23 cellular contexts compared by ENCODE assay signal in genomic region chr1:30684259-30684658, GRCh38. TPM values are rescaled to one million over a fixed set of nuclear protein-coding genes. Genes with fewer than 3 reads are reported as not detected.
A peak's percentile ranks its signal among the peaks of the same experiment; 100 is the strongest.
DNase-seq lines count a peak whose midpoint lies in the region; ATAC-seq and TF ChIP-seq lines count a peak whose summit lies in the region.
"Had no signal": no experiment of that assay in that cellular context is flagged by ENCODE, and none has a peak within 500 bp of the region (broad histone marks: within the 10 kb centered on the region; RNA-seq: fewer than 3 reads in every experiment).

No MANE protein-coding gene starts in this region.

- intact Hi-C loops in CD8-positive, alpha-beta T cell (cut with DNase I, micrococcal nuclease) = no loop called here
- intact Hi-C loops in HCT116 (cut with micrococcal nuclease) = no loop called here
- intact Hi-C loops in activated T-helper 1 cell treated with anti-CD3 and anti-CD28 coated beads, Interleukin-12 subunit alpha, Interleukin-12 subunit beta, Interleukin-2, Interleukin-4 antibody, amounts not matched to agents 30 ng/mL and 10 ng/mL and 1 ng/mL, durations not matched to agents 14 hours and 24 hours and 36 hours (cut with micrococcal nuclease) = no loop called here

- no peaks in the 10 kb centered on the region for H3K27me3 ChIP-seq in CD8-positive, alpha-beta T cell (ENCODE audit: insufficient read depth, low read length)
- no peaks in the 10 kb centered on the region for H3K27me3 ChIP-seq in HCT116 (ENCODE audit: insufficient read depth, low read length)
- H3K27me3 ChIP-seq in WERI-Rb-1 (ENCODE audit: insufficient read depth, low read depth, severe bottlenecking) = no peaks in the 10 kb centered on the region
- peaks cover 12% of the 10 kb centered on the region for H3K27me3 ChIP-seq in neural progenitor cell
- H3K27me3 ChIP-seq: SJCRH30 had no signal

- H3K27ac Mint-ChIP-seq in CD8-positive, alpha-beta T cell = no peak overlapping the region
- peak overlapping the region; percentile 17 for H3K27ac Mint-ChIP-seq in neural progenitor cell
- no peak overlapping the region for H3K27ac Mint-ChIP-seq in activated T-helper 1 cell treated with anti-CD3 and anti-CD28 coated beads, Interleukin-12 subunit alpha, Interleukin-12 subunit beta, Interleukin-2, Interleukin-4 antibody, amounts not matched to agents 30 ng/mL and 10 ng/mL and 1 ng/mL, durations not matched to agents 14 hours and 24 hours and 36 hours
- H3K27ac Mint-ChIP-seq in glutamatergic neuron (ENCODE audit: unreplicated experiment) = no peak overlapping the region
- H3K27ac Mint-ChIP-seq: IgD-negative memory B cell had no signal

- BruUV-seq in HCT116 (replicated peaks; lab: Mats Ljungman, UMichigan) = no TSS peak

- H3K4me3 Mint-ChIP-seq in CD8-positive, alpha-beta T cell = peak overlapping the region; percentile 64
- H3K4me3 Mint-ChIP-seq in neural progenitor cell (peak overlapping the region; percentile 57), glutamatergic neuron (ENCODE audit: unreplicated experiment) (no peak overlapping the region)
- no peak overlapping the region for H3K4me3 Mint-ChIP-seq in activated T-helper 1 cell treated with anti-CD3 and anti-CD28 coated beads, Interleukin-12 subunit alpha, Interleukin-12 subunit beta, Interleukin-2, Interleukin-4 antibody, amounts not matched to agents 30 ng/mL and 10 ng/mL and 1 ng/mL, durations not matched to agents 14 hours and 24 hours and 36 hours

- TF ChIP-seq CTCF in CD8-positive, alpha-beta T cell (IDR thresholded peaks at IDR 0.05) = no peak
- TF ChIP-seq CTCF in HCT116 (IDR thresholded peaks at IDR 0.05 in 2 of 3, conservative IDR thresholded peaks at IDR 0.05 in 1 of 3; ENCODE audit: borderline replicate concordance in 1 of 3, insufficient read depth in 1 of 3, low read depth in 2 of 3, low read length in 2 of 3) (no peak), WERI-Rb-1 (IDR thresholded peaks at IDR 0.05; ENCODE audit: low read depth, low read length) (no peak), neural progenitor cell (IDR thresholded peaks at IDR 0.05) (no peak), glutamatergic neuron (IDR thresholded peaks at IDR 0.05; ENCODE audit: partially characterized antibody, unreplicated experiment) (no peak)

- CTCF ChIA-PET in CD8-positive, alpha-beta T cell (lab: Charles Lee) = no interaction called here
- CTCF ChIA-PET in HCT116 (lab: Charles Lee) = interaction anchor here (0.6 to 1.5 kb wide), 2 partner anchors 304 to 559 kb away, joined by 6 to 17 read pairs; no protein-coding TSS in a partner anchor

- H3K4me3 ChIP-seq in CD8-positive, alpha-beta T cell (ENCODE audit: low read depth, low read length) = peak overlapping the region; percentile 28
- H3K4me3 ChIP-seq in HCT116 (replicated peaks in 1 of 2; ENCODE audit: low read depth in 1 of 2, low read length in 2 of 2) = peak overlapping the region in 1 of 2 experiments; percentile 55; a peak in 1 of 4 replicates
- no peak overlapping the region for H3K4me3 ChIP-seq in WERI-Rb-1 (ENCODE audit: low read depth, low read length)
- no peak overlapping the region for H3K4me3 ChIP-seq in neural progenitor cell
- H3K4me3 ChIP-seq: BLaER1, SJCRH30 had no signal

- no peak overlapping the region for H2AFZ ChIP-seq in HCT116 (ENCODE audit: low read depth, low read length, poor library complexity, severe bottlenecking)
- H2AFZ ChIP-seq in neural progenitor cell (replicated peaks) = no peak overlapping the region

- RAD21 ChIA-PET in HCT116 (lab: Charles Lee; ENCODE audit: low non-redundant PET in 1 of 2, low total read pairs in 2 of 2, uncharacterized antibody in 2 of 2, unreplicated experiment in 2 of 2) = no interaction called here

- H3K9ac ChIP-seq in HCT116 (ENCODE audit: low read length) = no peak overlapping the region
- H3K9ac ChIP-seq in neural progenitor cell = no peak overlapping the region
- H3K9ac ChIP-seq: BLaER1 had no signal

- no peaks in the 10 kb centered on the region for H3K9me3 Mint-ChIP-seq in CD8-positive, alpha-beta T cell
- peaks cover 6% of the 10 kb centered on the region for H3K9me3 Mint-ChIP-seq in neural progenitor cell
- no peaks in the 10 kb centered on the region for H3K9me3 Mint-ChIP-seq in activated T-helper 1 cell treated with anti-CD3 and anti-CD28 coated beads, Interleukin-12 subunit alpha, Interleukin-12 subunit beta, Interleukin-2, Interleukin-4 antibody, amounts not matched to agents 30 ng/mL and 10 ng/mL and 1 ng/mL, durations not matched to agents 14 hours and 24 hours and 36 hours
- peaks cover 4% of the 10 kb centered on the region for H3K9me3 Mint-ChIP-seq in glutamatergic neuron (ENCODE audit: unreplicated experiment)
- H3K9me3 Mint-ChIP-seq: CD4-positive, alpha-beta memory T cell had no signal

- no peaks in the 10 kb centered on the region for H4K20me1 ChIP-seq in HCT116 (ENCODE audit: insufficient read depth)
- no peaks in the 10 kb centered on the region for H4K20me1 ChIP-seq in neural progenitor cell (ENCODE audit: low read depth)
- H4K20me1 ChIP-seq: BLaER1 had no signal

- peaks cover 28% of the 10 kb centered on the region for H3K27me3 Mint-ChIP-seq in CD8-positive, alpha-beta T cell (ENCODE audit: low read depth)
- H3K27me3 Mint-ChIP-seq in neural progenitor cell (ENCODE audit: insufficient read depth, low read depth) (peaks cover 36% of the 10 kb centered on the region), glutamatergic neuron (ENCODE audit: unreplicated experiment) (peaks cover 12% of the 10 kb centered on the region)
- peaks cover 51% of the 10 kb centered on the region for H3K27me3 Mint-ChIP-seq in activated T-helper 1 cell treated with anti-CD3 and anti-CD28 coated beads, Interleukin-12 subunit alpha, Interleukin-12 subunit beta, Interleukin-2, Interleukin-4 antibody, amounts not matched to agents 30 ng/mL and 10 ng/mL and 1 ng/mL, durations not matched to agents 14 hours and 24 hours and 36 hours (ENCODE audit: insufficient read depth)

- POLR2A ChIA-PET in CD8-positive, alpha-beta T cell (lab: Charles Lee) = no interaction called here
- POLR2A ChIA-PET in HCT116 (lab: Charles Lee) = interaction anchor here (1.7 kb wide), 1 partner anchor 8 kb away, joined by 7 read pairs; no protein-coding TSS in a partner anchor

- no peak for ATAC-seq in CD8-positive, alpha-beta T cell
- no peak for ATAC-seq in HCT116
- ATAC-seq in GM21390 (IDR thresholded peaks at IDR 0.05; ENCODE audit: unreplicated experiment) = no peak

- no peak for DNase-seq in CD8-positive, alpha-beta T cell
- DNase-seq in HCT116 (ENCODE audit: low read depth, low spot score) = no peak
- peak; percentile 2 for DNase-seq in WERI-Rb-1
- no peak for DNase-seq in neural progenitor cell (ENCODE audit: low spot score)
- DNase-seq in activated T-helper 1 cell treated with anti-CD3 and anti-CD28 coated beads, Interleukin-12 subunit alpha, Interleukin-12 subunit beta, Interleukin-2, Interleukin-4 antibody, amounts not matched to agents 30 ng/mL and 10 ng/mL and 1 ng/mL, durations not matched to agents 14 hours and 24 hours and 36 hours (ENCODE audit: low spot score) = no peak
- no peak for DNase-seq in glutamatergic neuron
- no peak for DNase-seq in NCI-H1930 (lab: John Stamatoyannopoulos, UW)
- DNase-seq: Calu3; CD4-positive, alpha-beta memory T cell; DMS153; HCEC 1CT; MV-4-11; NCI-H2081; NCI-H2171; NCI-H345; NCI-H82; SJCRH30 had no signal

- peaks cover 14% of the 10 kb centered on the region for H3F3A ChIP-seq in neural progenitor cell (ENCODE audit: low read depth)

- H3K27ac ChIP-seq in CD8-positive, alpha-beta T cell (ENCODE audit: low read depth, low read length) = no peak overlapping the region
- H3K27ac ChIP-seq in HCT116 (ENCODE audit: low read depth, low read length) (no peak overlapping the region), WERI-Rb-1 (no peak overlapping the region), neural progenitor cell (no peak overlapping the region)
- H3K27ac ChIP-seq: A549, BLaER1, SJCRH30 had no signal

- H3K36me3 Mint-ChIP-seq in CD8-positive, alpha-beta T cell = no peaks in the 10 kb centered on the region
- H3K36me3 Mint-ChIP-seq in neural progenitor cell = no peaks in the 10 kb centered on the region
- no peaks in the 10 kb centered on the region for H3K36me3 Mint-ChIP-seq in activated T-helper 1 cell treated with anti-CD3 and anti-CD28 coated beads, Interleukin-12 subunit alpha, Interleukin-12 subunit beta, Interleukin-2, Interleukin-4 antibody, amounts not matched to agents 30 ng/mL and 10 ng/mL and 1 ng/mL, durations not matched to agents 14 hours and 24 hours and 36 hours (ENCODE audit: low read depth)
- H3K36me3 Mint-ChIP-seq in glutamatergic neuron (ENCODE audit: unreplicated experiment) = no peaks in the 10 kb centered on the region
- H3K36me3 Mint-ChIP-seq: CD4-positive, alpha-beta memory T cell had no signal

- peaks cover 10% of the 10 kb centered on the region for H3K4me1 Mint-ChIP-seq in CD8-positive, alpha-beta T cell (ENCODE audit: low read depth)
- H3K4me1 Mint-ChIP-seq in neural progenitor cell = peaks cover 13% of the 10 kb centered on the region
- H3K4me1 Mint-ChIP-seq in activated T-helper 1 cell treated with anti-CD3 and anti-CD28 coated beads, Interleukin-12 subunit alpha, Interleukin-12 subunit beta, Interleukin-2, Interleukin-4 antibody, amounts not matched to agents 30 ng/mL and 10 ng/mL and 1 ng/mL, durations not matched to agents 14 hours and 24 hours and 36 hours (ENCODE audit: low read depth) = no peaks in the 10 kb centered on the region
- H3K4me1 Mint-ChIP-seq in glutamatergic neuron (ENCODE audit: low read depth, unreplicated experiment) = peaks cover 1% of the 10 kb centered on the region

- no peaks in the 10 kb centered on the region for H3K9me3 ChIP-seq in CD8-positive, alpha-beta T cell (ENCODE audit: low read length)
- H3K9me3 ChIP-seq in HCT116 (ENCODE audit: control insufficient read depth in 1 of 2, insufficient read depth in 1 of 2, low read depth in 1 of 2, low read length in 2 of 2) = peaks cover 3 to 6% of the 10 kb centered on the region in 2 experiments; a peak in 2 of 4 replicates
- peaks cover 3% of the 10 kb centered on the region for H3K9me3 ChIP-seq in WERI-Rb-1 (ENCODE audit: severe bottlenecking)
- no peaks in the 10 kb centered on the region for H3K9me3 ChIP-seq in neural progenitor cell (ENCODE audit: low read depth)
- H3K9me3 ChIP-seq: A549, SJCRH30 had no signal

- no peaks in the 10 kb centered on the region for H3K9me2 ChIP-seq in HCT116 (ENCODE audit: insufficient read depth)

- H3K4me2 ChIP-seq in HCT116 (ENCODE audit: low read length) = peak overlapping the region; percentile 83
- no peak overlapping the region for H3K4me2 ChIP-seq in neural progenitor cell
- H3K4me2 ChIP-seq: BLaER1 had no signal

- no peak for TF ChIP-seq POLR2A in HCT116 (IDR thresholded peaks at IDR 0.05; ENCODE audit: borderline replicate concordance, extremely low read depth, insufficient read depth, insufficient read length)

- H3K36me3 ChIP-seq in CD8-positive, alpha-beta T cell (ENCODE audit: insufficient read depth, low read length) = no peaks in the 10 kb centered on the region
- no peaks in the 10 kb centered on the region for H3K36me3 ChIP-seq in HCT116 (ENCODE audit: control insufficient read depth in 1 of 2, insufficient read depth in 2 of 2, low read length in 2 of 2)
- no peaks in the 10 kb centered on the region for H3K36me3 ChIP-seq in WERI-Rb-1
- no peaks in the 10 kb centered on the region for H3K36me3 ChIP-seq in neural progenitor cell
- H3K36me3 ChIP-seq: BLaER1, Peyer's patch, SJCRH30 had no signal

- TF ChIP-seq RAD21 in HCT116 (IDR thresholded peaks at IDR 0.05; ENCODE audit: low read depth) = no peak

- H3K4me1 ChIP-seq in CD8-positive, alpha-beta T cell (ENCODE audit: insufficient read depth, low read length) = peaks cover 10% of the 10 kb centered on the region
- H3K4me1 ChIP-seq in HCT116 (ENCODE audit: control insufficient read depth in 1 of 2, insufficient read depth in 2 of 2, low read length in 2 of 2) = peaks cover 10 to 18% of the 10 kb centered on the region in 2 experiments; a peak in 3 of 4 replicates
- H3K4me1 ChIP-seq in neural progenitor cell = peaks cover 19% of the 10 kb centered on the region
- H3K4me1 ChIP-seq: A549, SJCRH30 had no signal

- H3K79me2 ChIP-seq in HCT116 (ENCODE audit: insufficient read depth, low read length) (no peaks in the 10 kb centered on the region), neural progenitor cell (ENCODE audit: low read depth) (no peaks in the 10 kb centered on the region)

RNA-seq across cellular contexts. Expression of gene MATN1, which starts 39.1 kb away (rescaled TPM):
- total RNA-seq in CD8-positive, alpha-beta T cell = 1 to 10 TPM; 6.6 to 7.4 TPM
- 0.12 TPM for total RNA-seq in HCT116 (2021; ENCODE audit: unreplicated experiment)
- polyA plus RNA-seq in HCT116 (2012) = 0.05 and 0.18 TPM in 2 replicates
- total RNA-seq in neural progenitor cell (ENCODE audit: low replicate concordance) = 0.09 TPM in 1 of 2 replicates, not detected in the other
- total RNA-seq in activated T-helper 1 cell treated with anti-CD3 and anti-CD28 coated beads, Interleukin-12 subunit alpha, Interleukin-12 subunit beta, Interleukin-2, Interleukin-4 antibody, amounts not matched to agents 30 ng/mL and 10 ng/mL and 1 ng/mL, durations not matched to agents 14 hours and 24 hours and 36 hours = 0.42 and 0.70 TPM in 2 replicates
- 0.22 TPM for total RNA-seq in glutamatergic neuron (ENCODE audit: unreplicated experiment)
- total RNA-seq: Calu3, M059J, Peyer's patch had no signal
- polyA plus RNA-seq: IgD-negative memory B cell had no signal

Comparison
In these comparisons a context has a peak if more than half of its experiments do, and no peak if none do; other contexts are left out.
1. H3K4me3 Mint-ChIP-seq: peak in CD8-positive, alpha-beta T cell (single experiment) and neural progenitor cell (single experiment); none in activated T-helper 1 cell treated with anti-CD3 and anti-CD28 coated beads, Interleukin-12 subunit alpha, Interleukin-12 subunit beta, Interleukin-2, Interleukin-4 antibody, amounts not matched to agents 30 ng/mL and 10 ng/mL and 1 ng/mL, durations not matched to agents 14 hours and 24 hours and 36 hours (single experiment) and glutamatergic neuron (single experiment).